Comparison of ENCODE assay signal across 8 cellular contexts in the genomic region with DNA sequence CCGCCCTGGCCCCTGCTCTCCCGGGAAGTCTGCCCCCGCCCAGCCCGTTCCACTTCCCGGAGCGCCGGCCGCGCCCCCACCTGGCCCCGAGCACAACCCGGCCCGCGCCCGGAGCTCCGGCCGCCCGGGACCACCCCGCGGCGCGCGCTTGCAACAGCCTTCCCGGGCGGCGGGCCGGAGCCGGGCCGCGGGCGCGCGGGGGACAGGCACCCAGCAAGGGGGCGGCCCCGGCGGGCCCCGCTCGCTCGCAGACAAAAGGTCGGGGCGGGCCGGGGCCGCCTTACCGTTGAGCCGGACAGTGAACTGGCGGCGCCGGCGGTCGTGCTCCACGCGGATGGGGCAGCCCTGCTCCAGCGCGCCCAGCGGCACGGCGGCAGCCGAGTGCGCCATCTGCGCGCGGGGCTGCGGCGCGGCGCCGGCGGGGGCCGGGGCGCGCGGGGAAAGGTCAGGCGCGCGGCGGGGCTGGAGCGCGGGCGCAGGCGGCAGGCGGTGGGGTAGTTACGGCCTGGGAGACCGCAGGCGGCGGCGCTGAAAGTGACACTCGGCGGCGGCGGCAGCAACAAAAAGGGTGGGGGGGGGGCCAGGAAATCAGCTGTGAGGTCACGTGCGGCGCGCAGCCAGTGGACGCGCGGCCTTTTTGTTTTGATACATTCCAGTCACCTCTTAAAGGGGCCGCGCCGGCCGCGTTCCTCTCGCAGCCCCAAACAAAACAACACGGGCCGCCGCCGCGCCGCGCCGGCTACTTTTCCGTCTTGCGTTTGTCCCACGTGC. TPM values are rescaled to one million over a fixed set of nuclear protein-coding genes. Genes with fewer than 3 reads are reported as not detected.
DNase-seq lines count a peak whose midpoint lies in the region; TF ChIP-seq lines count a peak whose summit lies in the region.

A gene with protein sequence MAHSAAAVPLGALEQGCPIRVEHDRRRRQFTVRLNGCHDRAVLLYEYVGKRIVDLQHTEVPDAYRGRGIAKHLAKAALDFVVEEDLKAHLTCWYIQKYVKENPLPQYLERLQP (minus strand): TSS at position 536 of the 771 bp plus-strand sequence. CDS start 146 bp downstream, at position 390.

- H3K23me2 ChIP-seq in H9 (ENCODE audit: insufficient read length, low read depth, low read length, poor library complexity, severe bottlenecking) = peaks cover 3% of the 10 kb centered on the region

- H3K36me3 ChIP-seq in ascending aorta = no peaks in the 10 kb centered on the region
- no peaks in the 10 kb centered on the region for H3K36me3 ChIP-seq in uterus

- H2BK12ac ChIP-seq in H9 (ENCODE audit: insufficient read length, low read depth, low read length) = no peak within 1 kb of the TSS

- H3K9me3 ChIP-seq in H9 (ENCODE audit: control insufficient read depth, low read depth, low read length) (no peaks in the 10 kb centered on the region), ascending aorta (no peaks in the 10 kb centered on the region), uterus (no peaks in the 10 kb centered on the region)

- H2BK120ac ChIP-seq in H9 (ENCODE audit: low read depth, low read length, poor library complexity, severe bottlenecking) = no peak within 1 kb of the TSS

- no peak within 1 kb of the TSS for H2BK20ac ChIP-seq in H9 (ENCODE audit: low read depth, low read length, poor library complexity, severe bottlenecking)

- H3K4ac ChIP-seq in H9 (ENCODE audit: low read depth, low read length) = no peak within 1 kb of the TSS

- no peaks in the 10 kb centered on the region for H3K27me3 ChIP-seq in H9 (ENCODE audit: insufficient read depth, low read length)
- H3K27me3 ChIP-seq in ascending aorta = no peaks in the 10 kb centered on the region
- no peaks in the 10 kb centered on the region for H3K27me3 ChIP-seq in uterus

- no peak within 1 kb of the TSS for H3K9ac ChIP-seq in H9 (ENCODE audit: extremely low read depth, insufficient read length, low read length)

- intact Hi-C loops in ascending aorta (cut with DNase I) (loop anchor here (1.0 to 10.0 kb wide), 6 partner anchors 22 to 208 kb away; a partner anchor contains a TSS), uterus (cut with DNase I; ENCODE audit: low total_unique reads) (no loop called here)

- no peak within 1 kb of the TSS for H3T11ph ChIP-seq in H9 (ENCODE audit: low read length)

- H2AK5ac ChIP-seq in H9 (ENCODE audit: insufficient read length, low read length) = no peak within 1 kb of the TSS

- TF ChIP-seq POLR2A in uterus (IDR thresholded peaks at IDR 0.05) = peak; percentile 21 to 65

- H3K4me3 ChIP-seq in ascending aorta (peak within 1 kb of the TSS; percentile 50 to 86), uterus (peak within 1 kb of the TSS; percentile 59 to 63)

- no peak within 1 kb of the TSS for H3K18ac ChIP-seq in H9 (ENCODE audit: insufficient read length, low read depth, low read length)

- H3K23ac ChIP-seq in H9 (ENCODE audit: insufficient read length, low read depth, low read length) = no peak within 1 kb of the TSS

- no CpG with 5 or more reads among the region's 113 CpGs for WGBS in H9 (ENCODE audit: extremely low coverage, insufficient read length, low lambda C conversion rate)

- H3K79me2 ChIP-seq in H9 (ENCODE audit: insufficient read depth, low read length) = no peaks in the 10 kb centered on the region

- DNase-seq in G401 (ENCODE audit: low spot score) (peak; percentile 89), H9 (peak; percentile 93), NAMALWA (ENCODE audit: low spot score) (peak; percentile 73), ascending aorta (ENCODE audit: low spot score in 2 of 2) (peak; percentile 63 to 94), hepatic stellate cell (ENCODE audit: low spot score) (peak; percentile 91), renal cortical epithelial cell (ENCODE audit: low read depth) (peak; percentile 48), uterus (peak; percentile 81 to 88)
- peak; percentile 69 for DNase-seq in T-helper 2 cell treated with Interferon-gamma antibody and Interleukin-4, amounts not matched to agents 5 μg/mL and 100 μg/mL, for 36 hours (ENCODE audit: low spot score)

- no peak within 1 kb of the TSS for H2BK15ac ChIP-seq in H9 (ENCODE audit: low read depth, low read length)

- H3K4me1 ChIP-seq in H9 (ENCODE audit: insufficient read depth, low read length) (no peaks in the 10 kb centered on the region), ascending aorta (peaks cover 16 to 27% of the 10 kb centered on the region in 2 donors), uterus (peaks cover 0 to 16% of the 10 kb centered on the region in 2 donors)

- H2AFZ ChIP-seq in H9 (ENCODE audit: low read length) = peak within 1 kb of the TSS; percentile 41

- no peaks in the 10 kb centered on the region for H3K79me1 ChIP-seq in H9 (ENCODE audit: insufficient read depth, low read depth, low read length, poor library complexity, severe bottlenecking)

- no peaks in the 10 kb centered on the region for H4K20me1 ChIP-seq in H9 (ENCODE audit: control insufficient read depth, insufficient read depth, insufficient read length)

- peak within 1 kb of the TSS; percentile 70 to 85 for H3K4me3 Mint-ChIP-seq in H9
- peak within 1 kb of the TSS; percentile 82 for H3K4me3 Mint-ChIP-seq in T-helper 2 cell treated with Interferon-gamma antibody and Interleukin-4, amounts not matched to agents 5 μg/mL and 100 μg/mL, for 36 hours

- no peak within 1 kb of the TSS; the same call in 1 of the 2 replicates for H3K14ac ChIP-seq in H9 (ENCODE audit: insufficient read depth, low read length)

- H3K4me1 Mint-ChIP-seq in H9 = peaks cover 32 to 45% of the 10 kb centered on the region in 2 experiments
- H3K4me1 Mint-ChIP-seq in T-helper 2 cell treated with Interferon-gamma antibody and Interleukin-4, amounts not matched to agents 5 μg/mL and 100 μg/mL, for 36 hours (ENCODE audit: low read depth) = peaks cover 7% of the 10 kb centered on the region

- H4K5ac ChIP-seq in H9 (ENCODE audit: insufficient read length, low read depth, low read length) = no peak within 1 kb of the TSS

- H3K56ac ChIP-seq in H9 (ENCODE audit: insufficient read length, low read depth, low read length) = no peak within 1 kb of the TSS

- no peak within 1 kb of the TSS for H4K91ac ChIP-seq in H9 (ENCODE audit: insufficient read length, low read depth, low read length)

- no peak within 1 kb of the TSS for H3K27ac ChIP-seq in H9 (ENCODE audit: insufficient read length, low read depth, low read length)
- peak within 1 kb of the TSS; percentile 43 to 77 for H3K27ac ChIP-seq in ascending aorta
- H3K27ac ChIP-seq in uterus = peak within 1 kb of the TSS; percentile 78 to 90

- H3K36me3 Mint-ChIP-seq in H9 (ENCODE audit: insufficient read depth in 1 of 3, low read depth in 3 of 3) = no peaks in the 10 kb centered on the region
- no peaks in the 10 kb centered on the region for H3K36me3 Mint-ChIP-seq in T-helper 2 cell treated with Interferon-gamma antibody and Interleukin-4, amounts not matched to agents 5 μg/mL and 100 μg/mL, for 36 hours (ENCODE audit: low read depth)

- no peak within 1 kb of the TSS for H2BK5ac ChIP-seq in H9 (ENCODE audit: insufficient read length, low read length)

- peaks cover 11% of the 10 kb centered on the region for H3K27me3 Mint-ChIP-seq in H9 (ENCODE audit: low read depth)
- peaks cover 25% of the 10 kb centered on the region for H3K27me3 Mint-ChIP-seq in T-helper 2 cell treated with Interferon-gamma antibody and Interleukin-4, amounts not matched to agents 5 μg/mL and 100 μg/mL, for 36 hours (ENCODE audit: low read depth)

- TF ChIP-seq CTCF in H9 (conservative IDR thresholded peaks at IDR 0.05) (no peak), ascending aorta (IDR thresholded peaks at IDR 0.05) (peak in 1 of 3 experiments; percentile 15), uterus (IDR thresholded peaks at IDR 0.05) (no peak)

- no peak within 1 kb of the TSS for H4K8ac ChIP-seq in H9 (replicated peaks; ENCODE audit: insufficient read length, low read depth, low read length)

- peaks cover 4 to 5% of the 10 kb centered on the region in 2 experiments; a peak in 2 of 5 replicates for H3K9me3 Mint-ChIP-seq in H9
- H3K9me3 Mint-ChIP-seq in T-helper 2 cell treated with Interferon-gamma antibody and Interleukin-4, amounts not matched to agents 5 μg/mL and 100 μg/mL, for 36 hours = no peaks in the 10 kb centered on the region

- H3K27ac Mint-ChIP-seq in H9 = peak within 1 kb of the TSS in 1 of 3 experiments; percentile 70; a peak in 1 of 7 replicates
- H3K27ac Mint-ChIP-seq in T-helper 2 cell treated with Interferon-gamma antibody and Interleukin-4, amounts not matched to agents 5 μg/mL and 100 μg/mL, for 36 hours = no peak within 1 kb of the TSS

- peak within 1 kb of the TSS; percentile 57 for H3K4me2 ChIP-seq in H9 (ENCODE audit: insufficient read depth, insufficient read length, low read length)

- in situ Hi-C loops in G401 (cut with HindIII; ENCODE audit: low sequenced_read_pairs) = no loop called here

RNA-seq across cellular contexts. Expression of the gene that starts here (rescaled TPM):
- total RNA-seq in G401 (2014; rRNA removed; shearing (Covaris generic)) = 3.4 TPM in 2 replicates
- total RNA-seq in H9 (2021) = 7.3 and 7.5 TPM in 2 replicates
- total RNA-seq in ascending aorta = 13.4 TPM
- total RNA-seq in renal cortical epithelial cell = 2.1 and 13.4 TPM in 2 replicates
- 1 to 10 TPM; 2.1 to 4.9 (median 3.8) TPM for total RNA-seq in uterus
